In the genomic region with DNA sequence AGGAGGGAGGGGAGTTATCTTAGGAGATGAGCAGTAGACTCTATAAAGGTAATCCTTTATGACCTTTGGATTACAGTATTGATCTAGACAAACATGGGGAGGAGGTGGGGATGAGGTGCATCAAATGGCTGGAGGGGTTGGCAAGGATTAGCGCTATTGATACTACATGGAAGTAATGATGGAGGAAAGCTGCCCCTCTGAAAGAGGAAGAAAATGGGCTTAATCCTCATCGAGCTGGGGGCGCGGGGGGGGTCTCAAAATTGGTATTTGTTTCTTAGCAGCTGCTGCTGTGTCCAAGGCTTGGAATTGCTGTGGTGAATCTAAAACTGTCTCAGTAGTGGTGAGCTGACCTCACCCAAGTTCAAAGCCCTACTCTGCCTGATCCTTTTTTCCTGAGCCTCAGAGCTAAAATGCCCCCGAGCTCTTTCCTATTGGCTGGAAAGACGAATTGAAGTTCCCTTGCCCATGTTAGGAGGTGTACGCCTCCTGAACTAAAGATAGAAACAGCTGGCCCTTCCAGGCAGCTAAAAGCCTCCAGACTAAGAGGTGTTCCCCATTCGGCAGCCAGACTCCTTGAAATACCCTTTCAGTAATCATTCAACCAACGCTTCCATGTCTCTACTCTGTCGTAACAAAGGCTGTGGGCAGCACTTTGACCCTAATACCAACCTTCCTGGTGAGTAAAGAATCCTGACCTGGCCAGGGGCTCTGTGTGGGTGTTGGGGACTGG, we compare ENCODE assay signal across 8 cellular contexts. TPM values are rescaled to one million over a fixed set of nuclear protein-coding genes. Genes with fewer than 3 reads are reported as not detected.
DNase-seq lines count a peak whose midpoint lies in the region; ATAC-seq and TF ChIP-seq lines count a peak whose summit lies in the region.
"Had no signal": no experiment of that assay in that cellular context is flagged by ENCODE, and none has a peak within 500 bp of the region (broad histone marks: within the 10 kb centered on the region; RNA-seq: fewer than 3 reads in every experiment).

A gene (plus strand): TSS at position 556 of the 730 bp plus-strand sequence. CDS start 57 bp downstream, at position 613.

- no peak within 1 kb of the TSS for H2AFZ ChIP-seq in GM23248

- H3K27ac ChIP-seq in GM23248 (peak within 1 kb of the TSS; percentile 21; the same call in 1 of the 2 replicates), Panc1 (ENCODE audit: low read length) (no peak within 1 kb of the TSS)

- no peak within 1 kb of the TSS for H3K4me2 ChIP-seq in GM23248 (ENCODE audit: unreplicated experiment)

- CTCF ChIA-PET in Panc1 (lab: Charles Lee) = no interaction called here

- TF ChIP-seq CTCF in Panc1 (IDR thresholded peaks at IDR 0.05) (no peak), fibroblast of pulmonary artery (IDR thresholded peaks at IDR 0.05; ENCODE audit: low read length, missing control alignments) (no peak)

- no peaks in the 10 kb centered on the region for H3K27me3 ChIP-seq in GM23248 (replicated peaks; ENCODE audit: insufficient read depth)
- no peaks in the 10 kb centered on the region for H3K27me3 ChIP-seq in Panc1 (ENCODE audit: control insufficient read depth, insufficient read depth, low read length)

- no peaks in the 10 kb centered on the region for H3K9me2 ChIP-seq in GM23248 (ENCODE audit: insufficient read depth)

- no peak within 1 kb of the TSS for H3K9ac ChIP-seq in GM23248

- H3K36me3 ChIP-seq in GM23248 (ENCODE audit: low read depth) (peaks cover 17% of the 10 kb centered on the region), Panc1 (ENCODE audit: control insufficient read depth, insufficient read depth, low read length) (peaks cover 13% of the 10 kb centered on the region)

- 66 to 67% methylated on average over 10 of the region's 10 CpGs for WGBS in GM23248 (ENCODE audit: low coverage in 1 of 2, low lambda C conversion rate in 2 of 2, missing lambda C conversion rate in 2 of 2), 2 experiments

- no peaks in the 10 kb centered on the region for H4K20me1 ChIP-seq in GM23248 (ENCODE audit: insufficient read depth)

- no TSS peak for BruUV-seq in Panc1 (replicated peaks; lab: Mats Ljungman, UMichigan)

- POLR2A ChIA-PET in Panc1 (lab: Charles Lee) = no interaction called here

- H3K4me1 ChIP-seq in GM23248 (ENCODE audit: insufficient read depth) (0 out of 2 replicates have a peak, but pooled peaks cover 5% of the 10 kb centered on the region), Panc1 (ENCODE audit: control insufficient read depth, insufficient read depth, low read length) (no peaks in the 10 kb centered on the region)

- H3K4me3 ChIP-seq in GM23248 (no peak within 1 kb of the TSS), Panc1 (ENCODE audit: low read depth in 2 of 2, low read length in 2 of 2) (no peak within 1 kb of the TSS), fibroblast of pulmonary artery (replicated peaks; ENCODE audit: low read depth, low read length) (no peak within 1 kb of the TSS)

- intact Hi-C loops in Panc1 (cut with micrococcal nuclease; ENCODE audit: unreplicated experiment) = no loop called here

- H3K79me2 ChIP-seq in GM23248 (ENCODE audit: insufficient read depth) = no peaks in the 10 kb centered on the region

- H3K9me3 ChIP-seq in GM23248 (ENCODE audit: low read depth) (no peaks in the 10 kb centered on the region), Panc1 (ENCODE audit: control insufficient read depth, insufficient read depth, low read depth, low read length) (no peaks in the 10 kb centered on the region)

- H3F3A ChIP-seq in GM23248 (ENCODE audit: insufficient read depth) = 0 out of 2 replicates have a peak, but pooled peaks cover 7% of the 10 kb centered on the region

- DNase-seq in GM23248 = peak; percentile 36
- no peak for DNase-seq in Panc1 (ENCODE audit: low read depth, low spot score)
- peak; percentile 45 for DNase-seq in fibroblast of pulmonary artery (ENCODE audit: low read depth)
- peak; percentile 3 for DNase-seq in retina
- DNase-seq in stimulated activated naive CD4-positive, alpha-beta T cell treated with Interleukin-2 at 50 U/mL for 16 hours (lab: John Stamatoyannopoulos, UW) = no peak
- no peak for DNase-seq in NCI-H187 treated with DMSO at 0.1 percent for 48 hours (lab: John Stamatoyannopoulos, UW)
- DNase-seq: NCI-H510A had no signal

- in situ Hi-C loops in GM23248 (cut with MboI) = no loop called here
- in situ Hi-C loops in Panc1 (cut with HindIII; ENCODE audit: low pct_unique_long_range_greater_than_20kb, low sequenced_read_pairs) = no loop called here

- peak; percentile 30 for ATAC-seq in Panc1
- no peak for ATAC-seq in HG02840 (IDR thresholded peaks at IDR 0.05; ENCODE audit: low FRiP score, unreplicated experiment)

RNA-seq across cellular contexts. Expression of the gene that starts here (rescaled TPM):
- 0.22 and 0.25 TPM in 2 replicates for total RNA-seq in GM23248 (2014; rRNA removed; shearing (Covaris generic))
- not detected in 2 replicates for polyA plus RNA-seq in GM23248 (2016; fragmentation: Nextera tagmentation; extraction: Ambion mirVana)
- total RNA-seq in Panc1 (2021; ENCODE audit: unreplicated experiment) = 1.4 TPM
- 0.71 TPM for polyA plus RNA-seq in Panc1 (2012; ENCODE audit: insufficient read length)

Comparison
In these comparisons a context has a peak if more than half of its experiments do, and no peak if none do; other contexts are left out.
1. Peak in DNase-seq and H3K27ac ChIP-seq in GM23248; RNA of the gene not detected or under 1 TPM.
2. DNase-seq: peak in fibroblast of pulmonary artery (single experiment) and retina (single experiment); none in Panc1 (single experiment), stimulated activated naive CD4-positive, alpha-beta T cell treated with Interleukin-2 at 50 U/mL for 16 hours (single experiment) and NCI-H187 treated with DMSO at 0.1 percent for 48 hours (single experiment).